Comparison of ENCODE assay signal across 8 cellular contexts in genomic region chr6:12011276-12012112, GRCh38. TPM values are rescaled to one million over a fixed set of nuclear protein-coding genes. Genes with fewer than 3 reads are reported as not detected.
A peak's percentile ranks its signal among the peaks of the same experiment; 100 is the strongest.
DNase-seq lines count a peak whose midpoint lies in the region; ATAC-seq, FAIRE-seq and TF ChIP-seq lines count a peak whose summit lies in the region.

No MANE protein-coding gene starts in this region.

- TF ChIP-seq CTCF in Calu3 (IDR thresholded peaks at IDR 0.05; ENCODE audit: unreplicated experiment), result no peak

- H3K27me3 Mint-ChIP-seq in Calu3 (ENCODE audit: unreplicated experiment), result no peaks in the 10 kb centered on the region
- no peaks in the 10 kb centered on the region for H3K27me3 Mint-ChIP-seq in activated CD8-positive, alpha-beta memory T cell treated with anti-CD3 and anti-CD28 coated beads, Interleukin-2, amount 10 ng/mL, durations not matched to agents 7 days and 5 days
- H3K27me3 Mint-ChIP-seq in effector memory CD8-positive, alpha-beta T cell, result no peaks in the 10 kb centered on the region

- peaks cover 6% of the 10 kb centered on the region for H3K9me3 ChIP-seq in mesodermal cell (ENCODE audit: control insufficient read depth, low read length)

- peaks cover 22% of the 10 kb centered on the region for H3K36me3 ChIP-seq in mesodermal cell (ENCODE audit: control insufficient read depth, insufficient read depth, low read length)

- peak overlapping the region; percentile 66 for H3K4me3 ChIP-seq in mesodermal cell (ENCODE audit: extremely low read depth, insufficient read depth, low read length, poor library complexity, severe bottlenecking)

- H3K4me1 ChIP-seq in mesodermal cell (ENCODE audit: control insufficient read depth, insufficient read depth, low read length, poor library complexity, severe bottlenecking), result peaks cover 13% of the 10 kb centered on the region

- BruUV-seq in Calu3 (replicated peaks; lab: Mats Ljungman, UMichigan), result no TSS peak

- H3K27ac ChIP-seq in mesodermal cell (ENCODE audit: low read depth, low read length, severe bottlenecking), result peak overlapping the region; percentile 72

- peaks cover 15% of the 10 kb centered on the region for H3K4me1 Mint-ChIP-seq in Calu3 (ENCODE audit: low read depth, unreplicated experiment)
- H3K4me1 Mint-ChIP-seq in activated CD8-positive, alpha-beta memory T cell treated with anti-CD3 and anti-CD28 coated beads, Interleukin-2, amount 10 ng/mL, durations not matched to agents 7 days and 5 days, result peaks cover 42% of the 10 kb centered on the region
- peaks cover 21 to 28% of the 10 kb centered on the region in 2 donors for H3K4me1 Mint-ChIP-seq in effector memory CD8-positive, alpha-beta T cell (ENCODE audit: low read depth in 2 of 2)

- no peaks in the 10 kb centered on the region for H3K9me3 Mint-ChIP-seq in Calu3 (ENCODE audit: low read depth, unreplicated experiment)
- peaks cover 4% of the 10 kb centered on the region for H3K9me3 Mint-ChIP-seq in activated CD8-positive, alpha-beta memory T cell treated with anti-CD3 and anti-CD28 coated beads, Interleukin-2, amount 10 ng/mL, durations not matched to agents 7 days and 5 days (ENCODE audit: low read depth)
- no peaks in the 10 kb centered on the region for H3K9me3 Mint-ChIP-seq in effector memory CD8-positive, alpha-beta T cell

- FAIRE-seq in HTR-8/SVneo (lab: Jason Lieb, UNC), result peak; percentile 80

- ATAC-seq in GM21381 (IDR thresholded peaks at IDR 0.05; ENCODE audit: unreplicated experiment), result peak; percentile 61
- ATAC-seq in activated CD8-positive, alpha-beta memory T cell treated with anti-CD3 and anti-CD28 coated beads, Interleukin-2, amount 10 ng/mL, durations not matched to agents 7 days and 5 days, result peak; percentile 79
- peak; percentile 72 for ATAC-seq in effector memory CD8-positive, alpha-beta T cell (replicated peaks)

- 0% methylated on average over 25 to 35 of the region's 108 CpGs for WGBS in mesodermal cell (ENCODE audit: insufficient coverage in 2 of 2), 2 experiments

- H3K36me3 Mint-ChIP-seq in Calu3 (ENCODE audit: insufficient read depth, unreplicated experiment), result peaks cover 58% of the 10 kb centered on the region
- peaks cover 28% of the 10 kb centered on the region for H3K36me3 Mint-ChIP-seq in activated CD8-positive, alpha-beta memory T cell treated with anti-CD3 and anti-CD28 coated beads, Interleukin-2, amount 10 ng/mL, durations not matched to agents 7 days and 5 days
- peaks cover 33% of the 10 kb centered on the region for H3K36me3 Mint-ChIP-seq in effector memory CD8-positive, alpha-beta T cell (ENCODE audit: insufficient read depth)

- CTCF ChIA-PET in Calu3 (lab: Charles Lee), result interaction anchor here (1.4 kb wide), 1 partner anchor 241 kb away, joined by 3 read pairs; no protein-coding TSS in a partner anchor
- CTCF ChIA-PET in activated CD8-positive, alpha-beta memory T cell treated with anti-CD3 and anti-CD28 coated beads, Interleukin-2, amount 10 ng/mL, durations not matched to agents 7 days and 5 days (lab: Charles Lee), result no interaction called here

- H3K4me3 Mint-ChIP-seq in Calu3 (ENCODE audit: low read depth, unreplicated experiment), result peak overlapping the region; percentile 93
- H3K4me3 Mint-ChIP-seq in activated CD8-positive, alpha-beta memory T cell treated with anti-CD3 and anti-CD28 coated beads, Interleukin-2, amount 10 ng/mL, durations not matched to agents 7 days and 5 days, result peak overlapping the region; percentile 88
- H3K4me3 Mint-ChIP-seq in effector memory CD8-positive, alpha-beta T cell, result peak overlapping the region; percentile 98 to 99

- peak overlapping the region; percentile 74 for H3K27ac Mint-ChIP-seq in Calu3 (ENCODE audit: unreplicated experiment)
- peak overlapping the region; percentile 99 for H3K27ac Mint-ChIP-seq in activated CD8-positive, alpha-beta memory T cell treated with anti-CD3 and anti-CD28 coated beads, Interleukin-2, amount 10 ng/mL, durations not matched to agents 7 days and 5 days
- peak overlapping the region; percentile 99 to 100 for H3K27ac Mint-ChIP-seq in effector memory CD8-positive, alpha-beta T cell

- DNase-seq in Calu3, result peak; percentile 91
- DNase-seq in HTR-8/SVneo (ENCODE audit: insufficient read length, low spot score), result peak; percentile 95
- DNase-seq in NOMO-1 treated with dmso at 0.1 percent for 144 hours (lab: John Stamatoyannopoulos, UW; ENCODE audit: unreplicated experiment), result peak; percentile 92
- DNase-seq in activated CD8-positive, alpha-beta memory T cell treated with anti-CD3 and anti-CD28 coated beads, Interleukin-2, amount 10 ng/mL, durations not matched to agents 7 days and 5 days, result peak; percentile 98
- DNase-seq in effector memory CD8-positive, alpha-beta T cell, result peak; percentile 90 to 93 (median 92)
- peak; percentile 94 to 97 for DNase-seq in stimulated activated CD8-positive, alpha-beta memory T cell treated with anti-CD3 and anti-CD28 coated beads, Interleukin-2, amount 100 ng/mL, for 1 hour (ENCODE audit: low read depth in 2 of 2)

- intact Hi-C loops in Calu3 (cut with micrococcal nuclease; ENCODE audit: unreplicated experiment), result loop anchor here (5.0 kb wide), 2 partner anchors 276 to 309 kb away; no protein-coding TSS in a partner anchor

RNA-seq across cellular contexts. Expression of gene HIVEP1, which starts 0.6 kb away (rescaled TPM):
- 16.1 and 16.2 TPM in 2 replicates for total RNA-seq in Calu3 (2022)
- 10 to 100 TPM; 31.1 to 42.0 TPM for total RNA-seq in activated CD8-positive, alpha-beta memory T cell treated with anti-CD3 and anti-CD28 coated beads, Interleukin-2, amount 10 ng/mL, durations not matched to agents 7 days and 5 days
- 14.7 TPM for polyA plus RNA-seq in mesodermal cell (2013, experiment 1 of 2)
- polyA plus RNA-seq in mesodermal cell (2013, experiment 2 of 2), result 11.8 TPM

Comparison
In these comparisons a context has a peak if more than half of its experiments do, and no peak if none do; other contexts are left out.
1. Peak in every context shown above with its lines: DNase-seq, ATAC-seq, H3K4me3 ChIP-seq and H3K27ac ChIP-seq.